Comparison of ENCODE assay signal across 1 cellular context in genomic region chr1:63723618-63724017, GRCh38.
TF ChIP-seq lines count a peak whose summit lies in the region.

No MANE protein-coding gene starts in this region.

TF ChIP-seq in H1, 55 proteins besides CTCF, POLR2A, EP300 and RAD21:
- TF ChIP-seq SIX5 (IDR thresholded peaks at IDR 0.05; ENCODE audit: low read depth, low read length) = no peak
